Comparison of ENCODE assay signal across 10 cellular contexts in genomic region chr17:81520021-81520894, GRCh38. TPM values are rescaled to one million over a fixed set of nuclear protein-coding genes. Genes with fewer than 3 reads are reported as not detected.
DNase-seq lines count a peak whose midpoint lies in the region; ATAC-seq and TF ChIP-seq lines count a peak whose summit lies in the region.
"Had no signal": no experiment of that assay in that cellular context is flagged by ENCODE, and none has a peak within 500 bp of the region (broad histone marks: within the 10 kb centered on the region; RNA-seq: fewer than 3 reads in every experiment).

No MANE protein-coding gene starts in this region.

- WGBS in HUES64: 73% methylated on average over 14 of the region's 14 CpGs

- H3K4me3 Mint-ChIP-seq in Calu3 (ENCODE audit: low read depth, unreplicated experiment) (peak overlapping the region; percentile 76), nephron progenitor cell (peak overlapping the region; percentile 42)

- H3K4me1 Mint-ChIP-seq in Calu3 (ENCODE audit: low read depth, unreplicated experiment): peaks cover 17% of the 10 kb centered on the region
- H3K4me1 Mint-ChIP-seq in nephron progenitor cell: peaks cover 64% of the 10 kb centered on the region

- 0 out of 2 replicates have a peak, but pooled peaks cover 3% of the 10 kb centered on the region for H3K36me3 ChIP-seq in HUES64 (ENCODE audit: insufficient read depth, low read length)
- H3K36me3 ChIP-seq in colonic mucosa: no peaks in the 10 kb centered on the region

- TF ChIP-seq CTCF in Calu3 (IDR thresholded peaks at IDR 0.05; ENCODE audit: unreplicated experiment) (no peak), colonic mucosa (IDR thresholded peaks at IDR 0.05) (no peak), nephron progenitor cell (IDR thresholded peaks at IDR 0.05) (no peak), omental fat pad (IDR thresholded peaks at IDR 0.05) (no peak), GM13977 (IDR thresholded peaks at IDR 0.05; ENCODE audit: extremely low read depth, insufficient read depth, missing control alignments) (no peak)

- no peaks in the 10 kb centered on the region for H3K9me3 Mint-ChIP-seq in Calu3 (ENCODE audit: low read depth, unreplicated experiment)
- no peaks in the 10 kb centered on the region for H3K9me3 Mint-ChIP-seq in nephron progenitor cell

- peaks cover 11% of the 10 kb centered on the region for H3K27me3 Mint-ChIP-seq in Calu3 (ENCODE audit: unreplicated experiment)
- peaks cover 41% of the 10 kb centered on the region for H3K27me3 Mint-ChIP-seq in nephron progenitor cell (ENCODE audit: low read depth, poor library complexity)

- no TSS peak for BruUV-seq in Calu3 (replicated peaks; lab: Mats Ljungman, UMichigan)

- in situ Hi-C loops in GM13977 (cut with MboI; ENCODE audit: low pct_unique_long_range_greater_than_20kb, low sequenced_read_pairs, unreplicated experiment): no loop called here

- ATAC-seq in omental fat pad (ENCODE audit: low FRiP score): no peak
- no peak for ATAC-seq in HG03039 (IDR thresholded peaks at IDR 0.05; ENCODE audit: unreplicated experiment)

- no peaks in the 10 kb centered on the region for H3K9me3 ChIP-seq in HUES64 (ENCODE audit: insufficient read depth, low read depth, low read length)
- no peaks in the 10 kb centered on the region for H3K9me3 ChIP-seq in colonic mucosa

- intact Hi-C loops in Calu3 (cut with micrococcal nuclease; ENCODE audit: unreplicated experiment) (no loop called here), colonic mucosa (cut with DNase I) (no loop called here)

- H3K4me1 ChIP-seq in HUES64 (ENCODE audit: insufficient read depth, low read length) (peaks cover 28% of the 10 kb centered on the region; the same call in 1 of the 2 replicates), colonic mucosa (peaks cover 21% of the 10 kb centered on the region)

- H3K9ac ChIP-seq in HUES64 (ENCODE audit: low read depth, low read length) (no peak overlapping the region; the same call in 1 of the 2 replicates), colonic mucosa (ENCODE audit: low read depth in 2 of 2, low read length in 2 of 2) (peak overlapping the region; percentile 59 to 79)
- H3K9ac ChIP-seq: KMS-11 had no signal

- H3K4me3 ChIP-seq in HUES64 (ENCODE audit: low read length): peak overlapping the region; percentile 58
- peak overlapping the region; percentile 62 for H3K4me3 ChIP-seq in colonic mucosa

- CTCF ChIA-PET in Calu3 (lab: Charles Lee): no interaction called here

- H3K27ac ChIP-seq in HUES64 (ENCODE audit: low read depth, low read length): no peak overlapping the region
- no peak overlapping the region for H3K27ac ChIP-seq in colonic mucosa
- H3K27ac ChIP-seq: KMS-11 had no signal

- peaks cover 45% of the 10 kb centered on the region for H3K36me3 Mint-ChIP-seq in Calu3 (ENCODE audit: insufficient read depth, unreplicated experiment)
- H3K36me3 Mint-ChIP-seq in nephron progenitor cell (ENCODE audit: low read depth): no peaks in the 10 kb centered on the region

- peaks cover 42% of the 10 kb centered on the region for H3K27me3 ChIP-seq in HUES64 (ENCODE audit: insufficient read depth, low read length)
- no peaks in the 10 kb centered on the region for H3K27me3 ChIP-seq in colonic mucosa

- DNase-seq in Calu3 (no peak), colonic mucosa (no peak), nephron progenitor cell (no peak), omental fat pad (ENCODE audit: low spot score) (no peak), GM13977 (ENCODE audit: low spot score) (no peak), NCI-H1048 (lab: John Stamatoyannopoulos, UW) (no peak)
- DNase-seq: HCEC 1CT had no signal

- H3K27ac Mint-ChIP-seq in Calu3 (ENCODE audit: unreplicated experiment) (peak overlapping the region; percentile 71), nephron progenitor cell (no peak overlapping the region)

RNA-seq across cellular contexts. Expression of gene ACTG1, which starts 7.7 kb away (rescaled TPM):
- total RNA-seq in Calu3 (2022) (2,184 and 2,327 TPM in 2 replicates), colonic mucosa (1,000 to 10,000 TPM; 4,489 to 4,790 TPM), omental fat pad (1,000 to 10,000 TPM; 1,930 to 4,437 (median 3,125) TPM)
- polyA plus RNA-seq in HUES64 (2013, experiment 1 of 2): 2,066 TPM
- polyA plus RNA-seq in HUES64 (2013, experiment 2 of 2): 2,328 TPM

RNA-seq across cellular contexts. Expression of gene FSCN2, which starts 7.9 kb away (rescaled TPM):
- total RNA-seq in Calu3 (2022) (5.5 and 7.0 TPM in 2 replicates), colonic mucosa (1 to 10 TPM; 1.0 to 2.2 TPM), omental fat pad (under 1 TPM in 3 of 4 donors, not detected in 1; 0.31 to 0.95 (median 0.36) TPM)
- polyA plus RNA-seq in HUES64 (2013, experiment 1 of 2): not detected
- not detected for polyA plus RNA-seq in HUES64 (2013, experiment 2 of 2)

RNA-seq across cellular contexts. Expression of gene FAAP100, which starts 31.9 kb away (rescaled TPM):
- total RNA-seq in Calu3 (2022) (39.4 and 39.7 TPM in 2 replicates), colonic mucosa (10 to 100 TPM; 16.5 to 34.3 TPM), omental fat pad (10 to 100 TPM; 13.9 to 28.0 (median 22.8) TPM)
- 22.5 TPM for polyA plus RNA-seq in HUES64 (2013, experiment 1 of 2)
- polyA plus RNA-seq in HUES64 (2013, experiment 2 of 2): 20.7 TPM
